Comparison of ENCODE assay signal across 8 cellular contexts in genomic region chr4:104490770-104491395, GRCh38. TPM values are rescaled to one million over a fixed set of nuclear protein-coding genes. Genes with fewer than 3 reads are reported as not detected.
DNase-seq lines count a peak whose midpoint lies in the region; ATAC-seq and TF ChIP-seq lines count a peak whose summit lies in the region.

No MANE protein-coding gene starts in this region.

- H3K9me3 Mint-ChIP-seq in GM23338: no peaks in the 10 kb centered on the region; the same call in 2 of the 3 replicates
- no peaks in the 10 kb centered on the region for H3K9me3 Mint-ChIP-seq in activated naive CD4-positive, alpha-beta T cell treated with anti-CD3 and anti-CD28 coated beads, Interleukin-2, amount 50 U/mL, for 24 hours

- H3K9me2 ChIP-seq in GM23338 (ENCODE audit: insufficient read depth): no peaks in the 10 kb centered on the region

- no peak for TF ChIP-seq CTCF in GM23338 (conservative IDR thresholded peaks at IDR 0.05; ENCODE audit: low read depth in 2 of 2)
- no peak for TF ChIP-seq CTCF in omental fat pad (IDR thresholded peaks at IDR 0.05)

- H3K4me2 ChIP-seq in GM23338: peak overlapping the region; percentile 92

- peak overlapping the region; percentile 86 for H2AFZ ChIP-seq in GM23338

- H3K27me3 ChIP-seq in GM23338 (ENCODE audit: insufficient read depth): peaks cover 35% of the 10 kb centered on the region

- H3K4me3 ChIP-seq in GM23338: peak overlapping the region; percentile 79

- DNase-seq in ELR (ENCODE audit: low read depth): peak; percentile 46
- peak; percentile 56 for DNase-seq in GM23338 (ENCODE audit: low spot score)
- DNase-seq in LHCN-M2 (ENCODE audit: low read depth): peak; percentile 24
- peak; percentile 60 for DNase-seq in SHP77 treated with DMSO at 0.1 percent for 48 hours (lab: John Stamatoyannopoulos, UW)
- peak; percentile 82 for DNase-seq in Right ventricle myocardium inferior (ENCODE audit: missing footprints)
- peak; percentile 46 for DNase-seq in omental fat pad (ENCODE audit: low spot score)

- ATAC-seq in GM23338: peak; percentile 19
- peak; percentile 32 for ATAC-seq in Right ventricle myocardium inferior
- peak; percentile 30 for ATAC-seq in omental fat pad (ENCODE audit: low FRiP score)
- ATAC-seq in GM18873 (IDR thresholded peaks at IDR 0.05; ENCODE audit: low FRiP score, unreplicated experiment): no peak

- H3F3A ChIP-seq in GM23338 (replicated peaks; ENCODE audit: low read depth): peaks cover 13% of the 10 kb centered on the region; the same call in 1 of the 2 replicates

- peaks cover 65% of the 10 kb centered on the region for H3K4me1 Mint-ChIP-seq in GM23338
- H3K4me1 Mint-ChIP-seq in activated naive CD4-positive, alpha-beta T cell treated with anti-CD3 and anti-CD28 coated beads, Interleukin-2, amount 50 U/mL, for 24 hours: peaks cover 37% of the 10 kb centered on the region

- H4K20me1 ChIP-seq in GM23338 (replicated peaks; ENCODE audit: insufficient read depth): no peaks in the 10 kb centered on the region

- H3K4me1 ChIP-seq in GM23338 (ENCODE audit: insufficient read depth): peaks cover 47% of the 10 kb centered on the region

- peak overlapping the region; percentile 91 for H3K4me3 Mint-ChIP-seq in GM23338
- peak overlapping the region; percentile 83 for H3K4me3 Mint-ChIP-seq in activated naive CD4-positive, alpha-beta T cell treated with anti-CD3 and anti-CD28 coated beads, Interleukin-2, amount 50 U/mL, for 24 hours

- no peaks in the 10 kb centered on the region for H3K36me3 Mint-ChIP-seq in GM23338 (ENCODE audit: low read depth)
- H3K36me3 Mint-ChIP-seq in activated naive CD4-positive, alpha-beta T cell treated with anti-CD3 and anti-CD28 coated beads, Interleukin-2, amount 50 U/mL, for 24 hours: no peaks in the 10 kb centered on the region

- H3K36me3 ChIP-seq in GM23338 (ENCODE audit: insufficient read depth): no peaks in the 10 kb centered on the region

- H3K27ac ChIP-seq in GM23338 (ENCODE audit: low read depth): no peak overlapping the region

- H3K79me2 ChIP-seq in GM23338 (replicated peaks; ENCODE audit: insufficient read depth): no peaks in the 10 kb centered on the region

- peak overlapping the region; percentile 92 for H3K27ac Mint-ChIP-seq in GM23338
- no peak overlapping the region for H3K27ac Mint-ChIP-seq in activated naive CD4-positive, alpha-beta T cell treated with anti-CD3 and anti-CD28 coated beads, Interleukin-2, amount 50 U/mL, for 24 hours

- H3K27me3 Mint-ChIP-seq in GM23338 (ENCODE audit: insufficient read depth, low read depth, poor library complexity): peaks cover 27% of the 10 kb centered on the region
- H3K27me3 Mint-ChIP-seq in activated naive CD4-positive, alpha-beta T cell treated with anti-CD3 and anti-CD28 coated beads, Interleukin-2, amount 50 U/mL, for 24 hours: peaks cover 45% of the 10 kb centered on the region

- intact Hi-C loops in Right ventricle myocardium inferior (cut with DNase I): loop anchor here (10.0 kb wide), 2 partner anchors 124 to 244 kb away; no protein-coding TSS in a partner anchor

TF ChIP-seq in GM23338, 12 proteins besides CTCF, POLR2A, EP300 and RAD21 (continues in another document):
- TF ChIP-seq ZNF462 (CRISPR knock-in tag; IDR thresholded peaks at IDR 0.05): no peak
- no peak for TF ChIP-seq ZNF114 (CRISPR knock-in tag; IDR thresholded peaks at IDR 0.05)
- TF ChIP-seq REST (IDR thresholded peaks at IDR 0.05; ENCODE audit: unreplicated experiment): no peak
- no peak for TF ChIP-seq EZH2 (IDR thresholded peaks at IDR 0.05; ENCODE audit: low read depth, unreplicated experiment)

RNA-seq across cellular contexts. Expression of gene CXXC4, which starts 3.8 kb away (rescaled TPM):
- total RNA-seq in GM23338 (2014; rRNA removed; shearing (Covaris generic)): 3.0 and 3.9 TPM in 2 replicates
- 1.6 and 4.3 TPM in 2 replicates for polyA plus RNA-seq in GM23338 (2016; fragmentation: Nextera tagmentation; extraction: Ambion mirVana)
- total RNA-seq in LHCN-M2 (2014; rRNA removed): not detected in 2 replicates
- polyA plus RNA-seq in LHCN-M2 (2012): not detected
- 5.4 TPM for total RNA-seq in Right ventricle myocardium inferior
- total RNA-seq in omental fat pad: 1 to 10 TPM in 1 of 4 donors, under 1 TPM in 3; 0.12 to 4.7 (median 0.41) TPM

Comparison
In these comparisons a context has a peak if more than half of its experiments do, and no peak if none do; other contexts are left out.
1. DNase-seq: peak in every context shown above with its lines; median percentile 82 in Right ventricle myocardium inferior; 60 in SHP77 treated with DMSO at 0.1 percent for 48 hours; 56 in GM23338; 46 in ELR; 46 in omental fat pad; 24 in LHCN-M2.